ENCODE assay signal across 1 cellular context in genomic region chr1:27522148-27522859, GRCh38.
TF ChIP-seq lines count a peak whose summit lies in the region.

No MANE protein-coding gene starts in this region.

TF ChIP-seq in HepG2, 621 proteins besides CTCF, POLR2A, EP300 and RAD21 (continued from another document and continues in another):
- TF ChIP-seq HNF4G (IDR thresholded peaks at IDR 0.05; ENCODE audit: borderline replicate concordance, low read depth, low read length) (no peak), HNF4G (CRISPR knock-in tag; IDR thresholded peaks at IDR 0.05; ENCODE audit: borderline replicate concordance, low read depth) (no peak), FOXM1 (CRISPR knock-in tag; IDR thresholded peaks at IDR 0.05) (no peak), DR1 (CRISPR knock-in tag; IDR thresholded peaks at IDR 0.05) (no peak), CHD4 (IDR thresholded peaks at IDR 0.05; ENCODE audit: borderline replicate concordance, low read length) (no peak), RXRA (CRISPR knock-in tag; IDR thresholded peaks at IDR 0.05) (peak; percentile 37), RELA (CRISPR knock-in tag; IDR thresholded peaks at IDR 0.05) (no peak), ZNF317 (CRISPR knock-in tag; IDR thresholded peaks at IDR 0.05) (no peak), ZNF496 (CRISPR knock-in tag; IDR thresholded peaks at IDR 0.05; ENCODE audit: insufficient replicate concordance) (no peak), ZNF207 (IDR thresholded peaks at IDR 0.05; ENCODE audit: borderline replicate concordance) (no peak), NR2F6 (IDR thresholded peaks at IDR 0.05) (no peak; the same call in 1 of the 2 replicates), NR2F6 (CRISPR knock-in tag; IDR thresholded peaks at IDR 0.05) (0 out of 2 replicates have a peak, but pooled peaks have one; percentile 32), GATAD1 (CRISPR knock-in tag; IDR thresholded peaks at IDR 0.05) (no peak), HMG20B (CRISPR knock-in tag; conservative IDR thresholded peaks at IDR 0.05) (no peak), KLF13 (CRISPR knock-in tag; IDR thresholded peaks at IDR 0.05) (no peak), GLMP (CRISPR knock-in tag; IDR thresholded peaks at IDR 0.05; ENCODE audit: borderline replicate concordance) (no peak), MYNN (CRISPR knock-in tag; IDR thresholded peaks at IDR 0.05; ENCODE audit: low read depth) (no peak), CHD2 (IDR thresholded peaks at IDR 0.05; ENCODE audit: low read depth, low read length) (no peak), NCOA5 (CRISPR knock-in tag; IDR thresholded peaks at IDR 0.05) (no peak), ARID4A (CRISPR knock-in tag; IDR thresholded peaks at IDR 0.05; ENCODE audit: borderline replicate concordance) (peak; percentile 39; the same call in 1 of the 2 replicates), TSC22D2 (CRISPR knock-in tag; IDR thresholded peaks at IDR 0.05; ENCODE audit: borderline replicate concordance) (no peak), ZKSCAN8 (CRISPR knock-in tag; IDR thresholded peaks at IDR 0.05; ENCODE audit: borderline replicate concordance) (no peak), ZNF550 (CRISPR knock-in tag; IDR thresholded peaks at IDR 0.05; ENCODE audit: borderline replicate concordance) (no peak), MTA1 (CRISPR knock-in tag; IDR thresholded peaks at IDR 0.05; ENCODE audit: borderline replicate concordance) (0 out of 2 replicates have a peak, but pooled peaks have one; percentile 36), CEBPZ (IDR thresholded peaks at IDR 0.05; ENCODE audit: low read length) (no peak), ZXDC (CRISPR knock-in tag; IDR thresholded peaks at IDR 0.05) (no peak), HOMEZ (CRISPR knock-in tag; IDR thresholded peaks at IDR 0.05; ENCODE audit: low read depth) (no peak), FOXO1 (CRISPR knock-in tag; IDR thresholded peaks at IDR 0.05) (no peak; the same call in 1 of the 2 replicates)
- TF ChIP-seq, protein P1, sequence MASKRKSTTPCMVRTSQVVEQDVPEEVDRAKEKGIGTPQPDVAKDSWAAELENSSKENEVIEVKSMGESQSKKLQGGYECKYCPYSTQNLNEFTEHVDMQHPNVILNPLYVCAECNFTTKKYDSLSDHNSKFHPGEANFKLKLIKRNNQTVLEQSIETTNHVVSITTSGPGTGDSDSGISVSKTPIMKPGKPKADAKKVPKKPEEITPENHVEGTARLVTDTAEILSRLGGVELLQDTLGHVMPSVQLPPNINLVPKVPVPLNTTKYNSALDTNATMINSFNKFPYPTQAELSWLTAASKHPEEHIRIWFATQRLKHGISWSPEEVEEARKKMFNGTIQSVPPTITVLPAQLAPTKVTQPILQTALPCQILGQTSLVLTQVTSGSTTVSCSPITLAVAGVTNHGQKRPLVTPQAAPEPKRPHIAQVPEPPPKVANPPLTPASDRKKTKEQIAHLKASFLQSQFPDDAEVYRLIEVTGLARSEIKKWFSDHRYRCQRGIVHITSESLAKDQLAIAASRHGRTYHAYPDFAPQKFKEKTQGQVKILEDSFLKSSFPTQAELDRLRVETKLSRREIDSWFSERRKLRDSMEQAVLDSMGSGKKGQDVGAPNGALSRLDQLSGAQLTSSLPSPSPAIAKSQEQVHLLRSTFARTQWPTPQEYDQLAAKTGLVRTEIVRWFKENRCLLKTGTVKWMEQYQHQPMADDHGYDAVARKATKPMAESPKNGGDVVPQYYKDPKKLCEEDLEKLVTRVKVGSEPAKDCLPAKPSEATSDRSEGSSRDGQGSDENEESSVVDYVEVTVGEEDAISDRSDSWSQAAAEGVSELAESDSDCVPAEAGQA (IDR thresholded peaks at IDR 0.05; ENCODE audit: low read depth): no peak
- TF ChIP-seq, protein P1 (CRISPR knock-in tag; IDR thresholded peaks at IDR 0.05; ENCODE audit: borderline replicate concordance): no peak
- TF ChIP-seq, protein P2, sequence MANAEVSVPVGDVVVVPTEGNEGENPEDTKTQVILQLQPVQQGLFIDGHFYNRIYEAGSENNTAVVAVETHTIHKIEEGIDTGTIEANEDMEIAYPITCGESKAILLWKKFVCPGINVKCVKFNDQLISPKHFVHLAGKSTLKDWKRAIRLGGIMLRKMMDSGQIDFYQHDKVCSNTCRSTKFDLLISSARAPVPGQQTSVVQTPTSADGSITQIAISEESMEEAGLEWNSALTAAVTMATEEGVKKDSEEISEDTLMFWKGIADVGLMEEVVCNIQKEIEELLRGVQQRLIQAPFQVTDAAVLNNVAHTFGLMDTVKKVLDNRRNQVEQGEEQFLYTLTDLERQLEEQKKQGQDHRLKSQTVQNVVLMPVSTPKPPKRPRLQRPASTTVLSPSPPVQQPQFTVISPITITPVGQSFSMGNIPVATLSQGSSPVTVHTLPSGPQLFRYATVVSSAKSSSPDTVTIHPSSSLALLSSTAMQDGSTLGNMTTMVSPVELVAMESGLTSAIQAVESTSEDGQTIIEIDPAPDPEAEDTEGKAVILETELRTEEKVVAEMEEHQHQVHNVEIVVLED (CRISPR knock-in tag; IDR thresholded peaks at IDR 0.05; ENCODE audit: borderline replicate concordance): peak; percentile 35; the same call in 1 of the 2 replicates
- TF ChIP-seq, protein P3, sequence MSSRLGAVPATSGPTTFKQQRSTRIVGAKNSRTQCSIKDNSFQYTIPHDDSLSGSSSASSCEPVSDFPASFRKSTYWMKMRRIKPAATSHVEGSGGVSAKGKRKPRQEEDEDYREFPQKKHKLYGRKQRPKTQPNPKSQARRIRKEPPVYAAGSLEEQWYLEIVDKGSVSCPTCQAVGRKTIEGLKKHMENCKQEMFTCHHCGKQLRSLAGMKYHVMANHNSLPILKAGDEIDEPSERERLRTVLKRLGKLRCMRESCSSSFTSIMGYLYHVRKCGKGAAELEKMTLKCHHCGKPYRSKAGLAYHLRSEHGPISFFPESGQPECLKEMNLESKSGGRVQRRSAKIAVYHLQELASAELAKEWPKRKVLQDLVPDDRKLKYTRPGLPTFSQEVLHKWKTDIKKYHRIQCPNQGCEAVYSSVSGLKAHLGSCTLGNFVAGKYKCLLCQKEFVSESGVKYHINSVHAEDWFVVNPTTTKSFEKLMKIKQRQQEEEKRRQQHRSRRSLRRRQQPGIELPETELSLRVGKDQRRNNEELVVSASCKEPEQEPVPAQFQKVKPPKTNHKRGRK (CRISPR knock-in tag; IDR thresholded peaks at IDR 0.05): no peak
- TF ChIP-seq, protein P4, sequence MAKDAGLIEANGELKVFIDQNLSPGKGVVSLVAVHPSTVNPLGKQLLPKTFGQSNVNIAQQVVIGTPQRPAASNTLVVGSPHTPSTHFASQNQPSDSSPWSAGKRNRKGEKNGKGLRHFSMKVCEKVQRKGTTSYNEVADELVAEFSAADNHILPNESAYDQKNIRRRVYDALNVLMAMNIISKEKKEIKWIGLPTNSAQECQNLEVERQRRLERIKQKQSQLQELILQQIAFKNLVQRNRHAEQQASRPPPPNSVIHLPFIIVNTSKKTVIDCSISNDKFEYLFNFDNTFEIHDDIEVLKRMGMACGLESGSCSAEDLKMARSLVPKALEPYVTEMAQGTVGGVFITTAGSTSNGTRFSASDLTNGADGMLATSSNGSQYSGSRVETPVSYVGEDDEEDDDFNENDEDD (CRISPR knock-in tag; IDR thresholded peaks at IDR 0.05; ENCODE audit: borderline replicate concordance): no peak; the same call in 1 of the 2 replicates
